Comparison of ENCODE assay signal across 8 cellular contexts in genomic region chr16:26963109-26963508, GRCh38.
A peak's percentile ranks its signal among the peaks of the same experiment; 100 is the strongest.
DNase-seq lines count a peak whose midpoint lies in the region; TF ChIP-seq lines count a peak whose summit lies in the region.

No MANE protein-coding gene starts in this region.

- no peaks in the 10 kb centered on the region for H3K36me3 Mint-ChIP-seq in progenitor cell of endocrine pancreas (ENCODE audit: insufficient read depth)

- TF ChIP-seq CTCF in adrenal gland (IDR thresholded peaks at IDR 0.05), result peak; percentile 23 to 49 (median 35)
- TF ChIP-seq CTCF in progenitor cell of endocrine pancreas (IDR thresholded peaks at IDR 0.05; ENCODE audit: unreplicated experiment), result peak; percentile 51
- TF ChIP-seq CTCF in mammary epithelial cell (conservative IDR thresholded peaks at IDR 0.05 in 1 of 2, IDR thresholded peaks at IDR 0.05 in 1 of 2; ENCODE audit: extremely low read depth in 1 of 2, insufficient read depth in 1 of 2, low read depth in 1 of 2, low read length in 2 of 2), result no peak
- TF ChIP-seq CTCF in esophagus squamous epithelium (IDR thresholded peaks at IDR 0.05), result peak in 1 of 6 experiments; percentile 21

- H3K9ac ChIP-seq in mammary epithelial cell (ENCODE audit: insufficient read depth, low read length), result no peak overlapping the region

- H3K36me3 ChIP-seq in adrenal gland (replicated peaks in 1 of 2) (no peaks in the 10 kb centered on the region), mammary epithelial cell (ENCODE audit: insufficient read depth, low read length) (no peaks in the 10 kb centered on the region), esophagus squamous epithelium (no peaks in the 10 kb centered on the region)

- intact Hi-C loops in adrenal gland (cut with DNase I), result loop anchor here in 1 of 2 donors (5.0 kb wide), 1 partner anchor 149 kb away; no protein-coding TSS in a partner anchor
- intact Hi-C loops in mammary epithelial cell (cut with micrococcal nuclease), result no loop called here
- intact Hi-C loops in esophagus squamous epithelium (cut with DNase I), result no loop called here

- H3K4me3 ChIP-seq in adrenal gland, result no peak overlapping the region
- no peak overlapping the region for H3K4me3 ChIP-seq in mammary epithelial cell (replicated peaks in 1 of 3; ENCODE audit: insufficient read depth in 1 of 3, low read depth in 2 of 3, low read length in 3 of 3)
- H3K4me3 ChIP-seq in esophagus squamous epithelium, result no peak overlapping the region

- H3K9me3 ChIP-seq in adrenal gland (replicated peaks in 1 of 3), result no peaks in the 10 kb centered on the region
- H3K9me3 ChIP-seq in mammary epithelial cell (replicated peaks; ENCODE audit: insufficient read depth, low read length), result peaks cover 37% of the 10 kb centered on the region
- H3K9me3 ChIP-seq in esophagus squamous epithelium, result no peaks in the 10 kb centered on the region

- H3K27me3 ChIP-seq in adrenal gland (no peaks in the 10 kb centered on the region), mammary epithelial cell (ENCODE audit: insufficient read depth, low read length) (no peaks in the 10 kb centered on the region), esophagus squamous epithelium (peaks cover 0 to 7% (median 0%) of the 10 kb centered on the region in 4 donors)

- no peak overlapping the region for H3K27ac Mint-ChIP-seq in progenitor cell of endocrine pancreas

- H4K20me1 ChIP-seq in mammary epithelial cell (ENCODE audit: insufficient read depth, low read length), result no peaks in the 10 kb centered on the region

- H3K79me2 ChIP-seq in mammary epithelial cell (ENCODE audit: insufficient read depth, low read length), result no peaks in the 10 kb centered on the region

- DNase-seq in EH (ENCODE audit: low read depth) (peak; percentile 36), HT-29 (ENCODE audit: low spot score) (peak; percentile 3), adrenal gland (peak; percentile 15 to 57 (median 48)), progenitor cell of endocrine pancreas (ENCODE audit: low spot score, unreplicated experiment) (no peak), mammary epithelial cell (no peak), cortex of kidney (lab: John Stamatoyannopoulos, UW) (no peak), esophagus squamous epithelium (lab: John Stamatoyannopoulos, UW) (no peak)
- no peak for DNase-seq in effector CD4-positive, alpha-beta T cell

- H3K27ac ChIP-seq in adrenal gland, result no peak overlapping the region
- H3K27ac ChIP-seq in mammary epithelial cell (ENCODE audit: insufficient read depth, low read depth, low read length), result no peak overlapping the region
- H3K27ac ChIP-seq in esophagus squamous epithelium, result no peak overlapping the region

- TF ChIP-seq POLR2A in adrenal gland (IDR thresholded peaks at IDR 0.05) (no peak), esophagus squamous epithelium (IDR thresholded peaks at IDR 0.05) (no peak)

- CTCF ChIA-PET in mammary epithelial cell (lab: Charles Lee; ENCODE audit: low non-redundant PET), result no interaction called here

- no peak overlapping the region for H2AFZ ChIP-seq in mammary epithelial cell (ENCODE audit: low read depth, low read length)

- no peak overlapping the region for H3K4me3 Mint-ChIP-seq in progenitor cell of endocrine pancreas (ENCODE audit: low read depth)

- H3K4me1 Mint-ChIP-seq in progenitor cell of endocrine pancreas (ENCODE audit: low read depth), result no peaks in the 10 kb centered on the region

- no TSS peak for BruUV-seq in mammary epithelial cell (replicated peaks; lab: Mats Ljungman, UMichigan)

- dilution Hi-C loops in mammary epithelial cell (cut with HindIII; ENCODE audit: low sequenced_read_pairs), result no loop called here

- H3K4me1 ChIP-seq in adrenal gland (replicated peaks in 1 of 2) (no peaks in the 10 kb centered on the region), mammary epithelial cell (ENCODE audit: insufficient read depth, low read length) (no peaks in the 10 kb centered on the region), esophagus squamous epithelium (no peaks in the 10 kb centered on the region)

- no peaks in the 10 kb centered on the region for H3K9me3 Mint-ChIP-seq in progenitor cell of endocrine pancreas (ENCODE audit: low read depth)

- no peak overlapping the region for H3K4me2 ChIP-seq in mammary epithelial cell (ENCODE audit: insufficient read depth, low read depth, low read length)

- WGBS in adrenal gland, 4 donors, result 55 to 73% (median 60%) methylated on average over 4 of the region's 4 CpGs
- WGBS in mammary epithelial cell (ENCODE audit: low coverage, missing lambda C conversion rate), result 35% methylated on average over 4 of the region's 4 CpGs
- 53 to 77% methylated on average over 4 of the region's 4 CpGs for WGBS in esophagus squamous epithelium, 2 donors

- in situ Hi-C loops in mammary epithelial cell (cut with MboI; ENCODE audit: low sequenced_read_pairs in 2 of 2), result no loop called here

- H3K27me3 Mint-ChIP-seq in progenitor cell of endocrine pancreas, result peaks cover 49% of the 10 kb centered on the region

Comparison
In these comparisons a context has a peak if more than half of its experiments do, and no peak if none do; other contexts are left out.
1. DNase-seq: peak in EH (single experiment), HT-29 (single experiment) and adrenal gland (7 of 7); none in progenitor cell of endocrine pancreas (single experiment), mammary epithelial cell (single experiment), cortex of kidney (single experiment), esophagus squamous epithelium (single experiment) and effector CD4-positive, alpha-beta T cell (single experiment).
2. CTCF ChIP-seq: peak in adrenal gland (6 of 6) and progenitor cell of endocrine pancreas (single experiment); none in mammary epithelial cell (0 of 2).